ENCODE assay signal across 9 cellular contexts in genomic region chr2:64876137-64876647, GRCh38.
DNase-seq lines count a peak whose midpoint lies in the region; ATAC-seq and TF ChIP-seq lines count a peak whose summit lies in the region.
"Had no signal": no experiment of that assay in that cellular context is flagged by ENCODE, and none has a peak within 500 bp of the region (broad histone marks: within the 10 kb centered on the region; RNA-seq: fewer than 3 reads in every experiment).

No MANE protein-coding gene starts in this region.

- no peaks in the 10 kb centered on the region for H3K36me3 Mint-ChIP-seq in activated T-helper 1 cell treated with anti-CD3 and anti-CD28 coated beads, Interleukin-12 subunit alpha, Interleukin-12 subunit beta, Interleukin-2, Interleukin-4 antibody, amounts not matched to agents 30 ng/mL and 10 ng/mL and 1 ng/mL, durations not matched to agents 14 hours and 24 hours and 36 hours (ENCODE audit: low read depth)
- H3K36me3 Mint-ChIP-seq in CD8-positive, alpha-beta T cell = no peaks in the 10 kb centered on the region

- POLR2A ChIA-PET in PC-3 (lab: Charles Lee; ENCODE audit: unreplicated experiment) = interaction anchor here (0.6 to 0.7 kb wide), 2 partner anchors 226 to 232 kb away, joined by 3 to 4 read pairs; no protein-coding TSS in a partner anchor
- POLR2A ChIA-PET in CD8-positive, alpha-beta T cell (lab: Charles Lee) = no interaction called here

- H3K4me1 ChIP-seq in PC-3 (ENCODE audit: insufficient read depth, low read length) = peaks cover 27% of the 10 kb centered on the region
- H3K4me1 ChIP-seq in esophagus squamous epithelium = peaks cover 6 to 48% (median 26%) of the 10 kb centered on the region in 3 donors
- peaks cover 4% of the 10 kb centered on the region for H3K4me1 ChIP-seq in CD8-positive, alpha-beta T cell (ENCODE audit: insufficient read depth, low read length)

- H3K9me3 ChIP-seq in PC-3 (ENCODE audit: low read length) = no peaks in the 10 kb centered on the region
- no peaks in the 10 kb centered on the region for H3K9me3 ChIP-seq in esophagus squamous epithelium
- no peaks in the 10 kb centered on the region for H3K9me3 ChIP-seq in CD8-positive, alpha-beta T cell (ENCODE audit: low read length)

- H3K27ac ChIP-seq in PC-3 (ENCODE audit: low read length) (peak overlapping the region; percentile 60), esophagus squamous epithelium (peak overlapping the region; percentile 56 to 80 (median 68))
- H3K27ac ChIP-seq in CD8-positive, alpha-beta T cell (ENCODE audit: low read depth, low read length) = no peak overlapping the region

- H3K9me2 ChIP-seq in PC-3 (replicated peaks; ENCODE audit: low read length) = no peaks in the 10 kb centered on the region

- TF ChIP-seq POLR2A in esophagus squamous epithelium (IDR thresholded peaks at IDR 0.05) = no peak

- peaks cover 12% of the 10 kb centered on the region for H3K4me1 Mint-ChIP-seq in activated T-helper 1 cell treated with anti-CD3 and anti-CD28 coated beads, Interleukin-12 subunit alpha, Interleukin-12 subunit beta, Interleukin-2, Interleukin-4 antibody, amounts not matched to agents 30 ng/mL and 10 ng/mL and 1 ng/mL, durations not matched to agents 14 hours and 24 hours and 36 hours (ENCODE audit: low read depth)
- H3K4me1 Mint-ChIP-seq in CD8-positive, alpha-beta T cell (ENCODE audit: low read depth) = peaks cover 12% of the 10 kb centered on the region

- CTCF ChIA-PET in PC-3 (lab: Charles Lee) = interaction anchor here (0.8 kb wide), 1 partner anchor 289 kb away, joined by 5 read pairs; no protein-coding TSS in a partner anchor
- CTCF ChIA-PET in CD8-positive, alpha-beta T cell (lab: Charles Lee) = interaction anchor here (0.9 to 1.7 kb wide), 3 partner anchors 10 to 545 kb away, joined by 3 to 5 read pairs (median 3); no protein-coding TSS in a partner anchor

- intact Hi-C loops in PC-3 (cut with micrococcal nuclease) (no loop called here), esophagus squamous epithelium (cut with DNase I) (no loop called here)
- intact Hi-C loops in activated T-helper 1 cell treated with anti-CD3 and anti-CD28 coated beads, Interleukin-12 subunit alpha, Interleukin-12 subunit beta, Interleukin-2, Interleukin-4 antibody, amounts not matched to agents 30 ng/mL and 10 ng/mL and 1 ng/mL, durations not matched to agents 14 hours and 24 hours and 36 hours (cut with micrococcal nuclease) = loop anchor here (10.0 kb wide), 1 partner anchor 821 kb away; no protein-coding TSS in a partner anchor
- intact Hi-C loops in CD8-positive, alpha-beta T cell (cut with DNase I, micrococcal nuclease) = no loop called here

- no peaks in the 10 kb centered on the region for H3K79me2 ChIP-seq in PC-3 (ENCODE audit: low read length)

- 22 to 29% methylated on average over 3 of the region's 3 CpGs for WGBS in esophagus squamous epithelium, 2 donors

- no peaks in the 10 kb centered on the region for H3K36me3 ChIP-seq in PC-3 (ENCODE audit: low read depth, low read length)
- H3K36me3 ChIP-seq in esophagus squamous epithelium = no peaks in the 10 kb centered on the region
- no peaks in the 10 kb centered on the region for H3K36me3 ChIP-seq in CD8-positive, alpha-beta T cell (ENCODE audit: insufficient read depth, low read length)

- H3K27ac Mint-ChIP-seq in activated T-helper 1 cell treated with anti-CD3 and anti-CD28 coated beads, Interleukin-12 subunit alpha, Interleukin-12 subunit beta, Interleukin-2, Interleukin-4 antibody, amounts not matched to agents 30 ng/mL and 10 ng/mL and 1 ng/mL, durations not matched to agents 14 hours and 24 hours and 36 hours = no peak overlapping the region
- no peak overlapping the region for H3K27ac Mint-ChIP-seq in CD8-positive, alpha-beta T cell

- H2AFZ ChIP-seq in PC-3 (ENCODE audit: low read length) = peak overlapping the region; percentile 46; the same call in 1 of the 2 replicates

- no peaks in the 10 kb centered on the region for H3K9me3 Mint-ChIP-seq in activated T-helper 1 cell treated with anti-CD3 and anti-CD28 coated beads, Interleukin-12 subunit alpha, Interleukin-12 subunit beta, Interleukin-2, Interleukin-4 antibody, amounts not matched to agents 30 ng/mL and 10 ng/mL and 1 ng/mL, durations not matched to agents 14 hours and 24 hours and 36 hours
- H3K9me3 Mint-ChIP-seq in CD8-positive, alpha-beta T cell = no peaks in the 10 kb centered on the region

- H3F3A ChIP-seq in PC-3 (ENCODE audit: low read length, unreplicated experiment) = no peaks in the 10 kb centered on the region

- DNase-seq in ELF-1 (ENCODE audit: low read depth, low spot score) (peak; percentile 85), PC-3 (peak; percentile 86), esophagus squamous epithelium (lab: John Stamatoyannopoulos, UW) (no peak), occipital lobe (lab: John Stamatoyannopoulos, UW) (peak; percentile 51), NOMO-1 (lab: John Stamatoyannopoulos, UW; ENCODE audit: unreplicated experiment in 2 of 2) (no peak), 8988T (no peak)
- DNase-seq in activated T-helper 1 cell treated with anti-CD3 and anti-CD28 coated beads, Interleukin-12 subunit alpha, Interleukin-12 subunit beta, Interleukin-2, Interleukin-4 antibody, amounts not matched to agents 30 ng/mL and 10 ng/mL and 1 ng/mL, durations not matched to agents 14 hours and 24 hours and 36 hours (ENCODE audit: low spot score) = no peak
- no peak for DNase-seq in CD8-positive, alpha-beta T cell

- no peak overlapping the region for H3K4me3 ChIP-seq in PC-3 (ENCODE audit: low read length)
- no peak overlapping the region for H3K4me3 ChIP-seq in esophagus squamous epithelium
- no peak overlapping the region for H3K4me3 ChIP-seq in CD8-positive, alpha-beta T cell (ENCODE audit: low read depth, low read length)
- H3K4me3 ChIP-seq: GM12878 had no signal

- no peak overlapping the region for H3K9ac ChIP-seq in PC-3 (ENCODE audit: low read length)

- TF ChIP-seq CTCF in PC-3 (conservative IDR thresholded peaks at IDR 0.05; ENCODE audit: low read depth, low read length) (no peak), esophagus squamous epithelium (IDR thresholded peaks at IDR 0.05) (no peak)
- TF ChIP-seq CTCF in CD8-positive, alpha-beta T cell (IDR thresholded peaks at IDR 0.05) = no peak

- H4K20me1 ChIP-seq in PC-3 (ENCODE audit: low read length) = no peaks in the 10 kb centered on the region

- BruUV-seq in PC-3 (replicated peaks; lab: Mats Ljungman, UMichigan) = no TSS peak

- ATAC-seq in PC-3 = peak; percentile 89
- ATAC-seq in CD8-positive, alpha-beta T cell = no peak
- ATAC-seq: GM12878 had no signal

- H3K27me3 Mint-ChIP-seq in activated T-helper 1 cell treated with anti-CD3 and anti-CD28 coated beads, Interleukin-12 subunit alpha, Interleukin-12 subunit beta, Interleukin-2, Interleukin-4 antibody, amounts not matched to agents 30 ng/mL and 10 ng/mL and 1 ng/mL, durations not matched to agents 14 hours and 24 hours and 36 hours (ENCODE audit: insufficient read depth) = peaks cover 22% of the 10 kb centered on the region
- H3K27me3 Mint-ChIP-seq in CD8-positive, alpha-beta T cell (ENCODE audit: low read depth) = peaks cover 4% of the 10 kb centered on the region

- H3K4me3 Mint-ChIP-seq in activated T-helper 1 cell treated with anti-CD3 and anti-CD28 coated beads, Interleukin-12 subunit alpha, Interleukin-12 subunit beta, Interleukin-2, Interleukin-4 antibody, amounts not matched to agents 30 ng/mL and 10 ng/mL and 1 ng/mL, durations not matched to agents 14 hours and 24 hours and 36 hours = no peak overlapping the region
- no peak overlapping the region for H3K4me3 Mint-ChIP-seq in CD8-positive, alpha-beta T cell

- no peaks in the 10 kb centered on the region for H3K27me3 ChIP-seq in PC-3 (ENCODE audit: low read length)
- no peaks in the 10 kb centered on the region for H3K27me3 ChIP-seq in esophagus squamous epithelium
- no peaks in the 10 kb centered on the region for H3K27me3 ChIP-seq in CD8-positive, alpha-beta T cell (ENCODE audit: insufficient read depth, low read length)

- peak overlapping the region; percentile 68 for H3K4me2 ChIP-seq in PC-3 (ENCODE audit: low read length)

Comparison
In these comparisons a context has a peak if more than half of its experiments do, and no peak if none do; other contexts are left out.
1. DNase-seq: peak in ELF-1 (single experiment), PC-3 (single experiment) and occipital lobe (single experiment); none in esophagus squamous epithelium (single experiment), activated T-helper 1 cell treated with anti-CD3 and anti-CD28 coated beads, Interleukin-12 subunit alpha, Interleukin-12 subunit beta, Interleukin-2, Interleukin-4 antibody, amounts not matched to agents 30 ng/mL and 10 ng/mL and 1 ng/mL, durations not matched to agents 14 hours and 24 hours and 36 hours (single experiment), NOMO-1 (0 of 2), CD8-positive, alpha-beta T cell (0 of 7) and 8988T (single experiment).